ENCODE assay signal across 18 cellular contexts in the genomic region with DNA sequence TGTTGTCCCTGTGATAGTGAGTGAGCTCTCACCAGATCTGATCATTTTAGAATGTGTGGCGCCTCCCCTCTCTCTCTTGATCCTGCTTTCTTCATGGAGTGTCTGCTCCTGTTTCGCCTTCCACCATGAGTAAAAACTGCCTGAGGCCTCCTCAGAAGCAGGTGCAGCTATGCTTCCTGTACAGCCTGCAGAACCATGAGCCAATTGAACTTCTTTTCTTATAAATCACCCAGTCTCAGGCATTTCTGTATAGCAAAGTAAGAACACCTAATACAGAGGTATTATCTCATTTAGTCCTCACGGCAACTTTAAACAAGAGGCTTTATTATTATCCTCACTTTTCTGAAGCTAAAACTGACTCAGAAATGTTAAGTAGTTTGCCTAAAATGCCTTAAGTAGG.
"Had no signal": no experiment of that assay in that cellular context is flagged by ENCODE, and none has a peak within 500 bp of the region (broad histone marks: within the 10 kb centered on the region; RNA-seq: fewer than 3 reads in every experiment).

No MANE protein-coding gene starts in this region.

- H3K4me2 ChIP-seq: neural progenitor cell had no signal

- H3K9me3 ChIP-seq: pancreas, tibial artery, upper lobe of right lung had no signal

- H3K27ac ChIP-seq: neural progenitor cell, tibial artery, upper lobe of right lung had no signal

- H3K4me3 ChIP-seq: heart left ventricle, neural progenitor cell, pancreas, tibial artery, upper lobe of right lung had no signal

- H3K9me3 Mint-ChIP-seq: dendritic cell treated with granulocyte-macrophage colony-stimulating factor and Interleukin-4, amounts not matched to agents 40 ng/mL and 50 ng/mL, for 4 days; effector memory CD8-positive, alpha-beta T cell; mesothelial cell of epicardium; natural killer cell treated with Interleukin-12 subunit alpha and Interleukin-12 subunit beta and Interleukin-15 and Interleukin-18, amount 100 ng/mL, for 72 hours; neural progenitor cell had no signal

- H3K27me3 Mint-ChIP-seq: dendritic cell treated with granulocyte-macrophage colony-stimulating factor and Interleukin-4, amounts not matched to agents 40 ng/mL and 50 ng/mL, for 4 days; effector memory CD8-positive, alpha-beta T cell; natural killer cell treated with Interleukin-12 subunit alpha and Interleukin-12 subunit beta and Interleukin-15 and Interleukin-18, amount 100 ng/mL, for 72 hours; progenitor cell of endocrine pancreas had no signal

- H3K27ac Mint-ChIP-seq: dendritic cell treated with granulocyte-macrophage colony-stimulating factor and Interleukin-4, amounts not matched to agents 40 ng/mL and 50 ng/mL, for 4 days; effector memory CD8-positive, alpha-beta T cell; mesothelial cell of epicardium; natural killer cell treated with Interleukin-12 subunit alpha and Interleukin-12 subunit beta and Interleukin-15 and Interleukin-18, amount 100 ng/mL, for 72 hours; neural progenitor cell had no signal

- H3K4me1 ChIP-seq: upper lobe of right lung had no signal

- H3K36me3 Mint-ChIP-seq: mesothelial cell of epicardium; natural killer cell treated with Interleukin-12 subunit alpha and Interleukin-12 subunit beta and Interleukin-15 and Interleukin-18, amount 100 ng/mL, for 72 hours; neural progenitor cell had no signal

- ATAC-seq: effector memory CD8-positive, alpha-beta T cell; heart left ventricle; natural killer cell treated with Interleukin-12 subunit alpha and Interleukin-12 subunit beta and Interleukin-15 and Interleukin-18, amount 100 ng/mL, for 72 hours; right cardiac atrium; upper lobe of right lung had no signal

- H2AFZ ChIP-seq: neural progenitor cell had no signal

- H3K27me3 ChIP-seq: heart left ventricle, neural progenitor cell, pancreas, tibial artery, upper lobe of right lung had no signal

- H3K9ac ChIP-seq: neural progenitor cell had no signal

- H3K36me3 ChIP-seq: heart left ventricle, neural progenitor cell, pancreas, tibial artery, upper lobe of right lung had no signal

- H3K4me3 Mint-ChIP-seq: dendritic cell treated with granulocyte-macrophage colony-stimulating factor and Interleukin-4, amounts not matched to agents 40 ng/mL and 50 ng/mL, for 4 days; effector memory CD8-positive, alpha-beta T cell; mesothelial cell of epicardium; natural killer cell treated with Interleukin-12 subunit alpha and Interleukin-12 subunit beta and Interleukin-15 and Interleukin-18, amount 100 ng/mL, for 72 hours; neural progenitor cell had no signal

- DNase-seq: cerebellar nuclear complex; effector memory CD8-positive, alpha-beta T cell; heart left ventricle; hippocampal formation; kidney glomerular epithelial cell; nucleus accumbens; pancreas; right cardiac atrium; small intestine; stimulated activated CD4-positive, alpha-beta T cell treated with anti-CD3 and anti-CD28 coated beads, Interleukin-2, amount 100 ng/mL, for 48 hours; stimulated activated naive CD4-positive, alpha-beta T cell treated with Interleukin-2 at 50 U/mL for 16 hours; tibial artery; upper lobe of right lung had no signal
